In the genomic region with DNA sequence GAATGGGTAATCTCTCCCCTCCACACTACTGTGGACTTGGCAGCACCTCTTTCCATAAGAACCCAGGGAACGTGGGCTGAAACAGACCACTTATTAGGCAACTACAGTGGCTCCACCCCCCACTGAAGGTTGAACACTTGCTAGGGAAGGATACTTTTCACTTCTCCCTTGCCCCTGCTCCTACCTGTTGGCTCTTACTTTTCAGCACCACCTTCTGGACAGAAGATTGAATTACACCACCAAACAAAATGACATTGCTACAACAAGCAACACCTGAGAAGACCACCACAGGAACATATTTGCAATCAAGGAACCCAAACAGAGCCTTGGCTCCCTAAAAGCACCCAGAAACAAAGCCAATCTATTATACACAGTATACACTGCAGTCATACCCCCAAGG, we compare ENCODE assay signal across 1 cellular context.
TF ChIP-seq lines count a peak whose summit lies in the region.

No MANE protein-coding gene starts in this region.

TF ChIP-seq in IMR-90, 13 proteins besides CTCF, POLR2A, EP300 and RAD21 (continued from another document):
- TF ChIP-seq, protein P1, sequence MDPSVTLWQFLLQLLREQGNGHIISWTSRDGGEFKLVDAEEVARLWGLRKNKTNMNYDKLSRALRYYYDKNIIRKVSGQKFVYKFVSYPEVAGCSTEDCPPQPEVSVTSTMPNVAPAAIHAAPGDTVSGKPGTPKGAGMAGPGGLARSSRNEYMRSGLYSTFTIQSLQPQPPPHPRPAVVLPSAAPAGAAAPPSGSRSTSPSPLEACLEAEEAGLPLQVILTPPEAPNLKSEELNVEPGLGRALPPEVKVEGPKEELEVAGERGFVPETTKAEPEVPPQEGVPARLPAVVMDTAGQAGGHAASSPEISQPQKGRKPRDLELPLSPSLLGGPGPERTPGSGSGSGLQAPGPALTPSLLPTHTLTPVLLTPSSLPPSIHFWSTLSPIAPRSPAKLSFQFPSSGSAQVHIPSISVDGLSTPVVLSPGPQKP (IDR thresholded peaks at IDR 0.05; ENCODE audit: borderline replicate concordance, low read depth, low read length): no peak
- TF ChIP-seq MXI1 (IDR thresholded peaks at IDR 0.05; ENCODE audit: borderline replicate concordance, low read depth, low read length) (no peak), SMC3 (IDR thresholded peaks at IDR 0.05; ENCODE audit: low read depth, low read length) (no peak), RFX5 (IDR thresholded peaks at IDR 0.05; ENCODE audit: low read depth, low read length) (no peak), CHD1 (IDR thresholded peaks at IDR 0.05; ENCODE audit: low read depth, low read length) (no peak), NFE2L2 (IDR thresholded peaks at IDR 0.05; ENCODE audit: low read depth, low read length) (no peak), MAFK (IDR thresholded peaks at IDR 0.05; ENCODE audit: low read depth, low read length) (no peak), CEBPB (IDR thresholded peaks at IDR 0.05; ENCODE audit: low read depth, low read length) (no peak)
- TF ChIP-seq, protein P2, sequence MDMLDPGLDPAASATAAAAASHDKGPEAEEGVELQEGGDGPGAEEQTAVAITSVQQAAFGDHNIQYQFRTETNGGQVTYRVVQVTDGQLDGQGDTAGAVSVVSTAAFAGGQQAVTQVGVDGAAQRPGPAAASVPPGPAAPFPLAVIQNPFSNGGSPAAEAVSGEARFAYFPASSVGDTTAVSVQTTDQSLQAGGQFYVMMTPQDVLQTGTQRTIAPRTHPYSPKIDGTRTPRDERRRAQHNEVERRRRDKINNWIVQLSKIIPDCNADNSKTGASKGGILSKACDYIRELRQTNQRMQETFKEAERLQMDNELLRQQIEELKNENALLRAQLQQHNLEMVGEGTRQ (IDR thresholded peaks at IDR 0.05; ENCODE audit: low read depth, low read length): no peak
TF ChIP-seq in IMR-90: peak in this region for 0.
